8 cellular contexts compared by ENCODE assay signal in the genomic region with DNA sequence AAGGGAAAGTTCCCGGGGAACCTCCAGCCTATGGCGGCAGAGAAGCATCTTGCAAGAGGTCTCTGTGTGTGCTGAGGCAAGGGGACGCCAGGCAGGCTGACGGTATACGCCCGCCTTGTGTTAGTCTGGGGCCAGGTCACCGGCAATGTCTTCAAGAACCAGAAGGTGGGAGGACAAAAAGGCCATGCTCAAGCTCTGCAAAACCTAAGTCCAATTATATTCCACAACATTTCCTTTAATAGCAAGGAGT. TPM values are rescaled to one million over a fixed set of nuclear protein-coding genes. Genes with fewer than 3 reads are reported as not detected.
DNase-seq lines count a peak whose midpoint lies in the region; ATAC-seq, FAIRE-seq and TF ChIP-seq lines count a peak whose summit lies in the region.

No MANE protein-coding gene starts in this region.

- WGBS in heart left ventricle, 4 donors, result 0% methylated on average over 7 of the region's 7 CpGs

- no peaks in the 10 kb centered on the region for H3K9me1 ChIP-seq in keratinocyte (ENCODE audit: control insufficient read depth, extremely low read depth, insufficient read depth, low read length)

- dilution Hi-C loops in keratinocyte (cut with MboI; ENCODE audit: extremely low pct_ligation_motif_present, low sequenced_read_pairs), result no loop called here

- H3K4me3 ChIP-seq in heart left ventricle, result peak overlapping the region; percentile 66 to 100 (median 84)
- peak overlapping the region; percentile 82 to 94 (median 91) for H3K4me3 ChIP-seq in keratinocyte (ENCODE audit: control insufficient read depth in 2 of 3, extremely low read depth in 1 of 3, insufficient read depth in 2 of 3, low read depth in 1 of 3, low read length in 3 of 3)
- H3K4me3 ChIP-seq in tibial artery, result peak overlapping the region; percentile 90 to 91

- FAIRE-seq in keratinocyte (lab: Jason Lieb, UNC) (no peak), D721Med (lab: Jason Lieb, UNC) (no peak)

- TF ChIP-seq CTCF in heart left ventricle (IDR thresholded peaks at IDR 0.05), result no peak
- no peak for TF ChIP-seq CTCF in keratinocyte (optimal IDR thresholded peaks at IDR 0.05 in 1 of 3, IDR thresholded peaks at IDR 0.05 in 1 of 3, conservative IDR thresholded peaks at IDR 0.05 in 1 of 3; ENCODE audit: extremely low read depth in 1 of 3, insufficient read depth in 2 of 3, low read length in 3 of 3)
- TF ChIP-seq CTCF in tibial artery (IDR thresholded peaks at IDR 0.05), result no peak
- TF ChIP-seq CTCF in D721Med (IDR thresholded peaks at IDR 0.05; ENCODE audit: insufficient read depth, missing control alignments), result no peak

- peaks cover 73% of the 10 kb centered on the region for H3K79me2 ChIP-seq in keratinocyte (ENCODE audit: control insufficient read depth, insufficient read depth, low read length)

- POLR2A ChIA-PET in activated CD4-positive, alpha-beta memory T cell treated with anti-CD3 and anti-CD28 coated beads, Interleukin-2, amount 10 ng/mL, durations not matched to agents 7 days and 5 days (lab: Charles Lee), result interaction anchor here (0.8 to 3.5 kb wide), 35 partner anchors 10 to 800 kb away, joined by 3 to 43 read pairs (median 6); a partner anchor contains a TSS

- H3K4me1 ChIP-seq in heart left ventricle (peaks cover 3 to 37% (median 24%) of the 10 kb centered on the region in 12 donors), keratinocyte (ENCODE audit: control insufficient read depth, extremely low read depth, insufficient read depth, low read length) (peaks cover 11% of the 10 kb centered on the region), tibial artery (peaks cover 0 to 32% (median 23%) of the 10 kb centered on the region in 4 donors)

- intact Hi-C loops in heart left ventricle (cut with DNase I) (loop anchor here (1.0 to 10.0 kb wide), 15 partner anchors 21 to 381 kb away; a partner anchor contains a TSS), left cardiac atrium (cut with DNase I) (loop anchor here in 1 of 2 donors (2.0 kb wide), 1 partner anchor 41 kb away; a partner anchor contains a TSS), tibial artery (cut with DNase I; ENCODE audit: low total_unique reads) (loop anchor here (2.0 to 10.0 kb wide), 3 partner anchors 39 to 371 kb away; a partner anchor contains a TSS)

- H3K27me3 ChIP-seq in heart left ventricle, result no peaks in the 10 kb centered on the region
- H3K27me3 ChIP-seq in keratinocyte (ENCODE audit: control insufficient read depth, extremely low read depth, insufficient read depth, low read length), result no peaks in the 10 kb centered on the region
- H3K27me3 ChIP-seq in tibial artery, result no peaks in the 10 kb centered on the region

- peak overlapping the region; percentile 58 for H3K4me2 ChIP-seq in keratinocyte (ENCODE audit: control insufficient read depth, extremely low read depth, insufficient read depth, low read depth, low read length)

- H3K9me3 ChIP-seq in heart left ventricle, result no peaks in the 10 kb centered on the region
- no peaks in the 10 kb centered on the region for H3K9me3 ChIP-seq in keratinocyte (ENCODE audit: control insufficient read depth, low read depth, low read length)
- H3K9me3 ChIP-seq in tibial artery, result no peaks in the 10 kb centered on the region

- H3K4me1 Mint-ChIP-seq in activated CD4-positive, alpha-beta memory T cell treated with anti-CD3 and anti-CD28 coated beads, Interleukin-2, amount 10 ng/mL, durations not matched to agents 7 days and 5 days, result peaks cover 38% of the 10 kb centered on the region

- H3K36me3 Mint-ChIP-seq in activated CD4-positive, alpha-beta memory T cell treated with anti-CD3 and anti-CD28 coated beads, Interleukin-2, amount 10 ng/mL, durations not matched to agents 7 days and 5 days (ENCODE audit: low read depth), result peaks cover 40% of the 10 kb centered on the region

- no peaks in the 10 kb centered on the region for H3K27me3 Mint-ChIP-seq in activated CD4-positive, alpha-beta memory T cell treated with anti-CD3 and anti-CD28 coated beads, Interleukin-2, amount 10 ng/mL, durations not matched to agents 7 days and 5 days

- peak overlapping the region; percentile 92 for H3K9ac ChIP-seq in keratinocyte (ENCODE audit: control insufficient read depth, extremely low read depth, insufficient read depth, low read length)

- H3K36me3 ChIP-seq in heart left ventricle (peaks cover 0 to 31% (median 25%) of the 10 kb centered on the region in 9 donors), keratinocyte (ENCODE audit: control insufficient read depth in 2 of 2, extremely low read depth in 1 of 2, insufficient read depth in 2 of 2, low read length in 2 of 2) (peaks cover 9 to 14% of the 10 kb centered on the region in 2 experiments), tibial artery (peaks cover 18 to 27% (median 27%) of the 10 kb centered on the region in 3 donors)

- CTCF ChIA-PET in activated CD4-positive, alpha-beta memory T cell treated with anti-CD3 and anti-CD28 coated beads, Interleukin-2, amount 10 ng/mL, durations not matched to agents 7 days and 5 days (lab: Charles Lee), result interaction anchor here (0.6 to 2.7 kb wide), 14 partner anchors 9 to 795 kb away, joined by 3 to 18 read pairs (median 4); a partner anchor contains a TSS

- no peak for TF ChIP-seq POLR2A in heart left ventricle (IDR thresholded peaks at IDR 0.05)

- peak overlapping the region; percentile 46 for H2AFZ ChIP-seq in keratinocyte (ENCODE audit: control insufficient read depth, low read length)

- ATAC-seq in heart left ventricle (no peak), left cardiac atrium (no peak)

- no peaks in the 10 kb centered on the region for H3K9me3 Mint-ChIP-seq in activated CD4-positive, alpha-beta memory T cell treated with anti-CD3 and anti-CD28 coated beads, Interleukin-2, amount 10 ng/mL, durations not matched to agents 7 days and 5 days

- H3K27ac ChIP-seq in heart left ventricle (peak overlapping the region; percentile 87 to 99 (median 96)), keratinocyte (ENCODE audit: control insufficient read depth, insufficient read depth, low read length) (peak overlapping the region; percentile 84), tibial artery (peak overlapping the region; percentile 89 to 95)

- no peaks in the 10 kb centered on the region for H4K20me1 ChIP-seq in keratinocyte (ENCODE audit: control insufficient read depth, extremely low read depth, insufficient read depth, low read length)

- peak overlapping the region; percentile 93 for H3K27ac Mint-ChIP-seq in activated CD4-positive, alpha-beta memory T cell treated with anti-CD3 and anti-CD28 coated beads, Interleukin-2, amount 10 ng/mL, durations not matched to agents 7 days and 5 days

- H3K4me3 Mint-ChIP-seq in activated CD4-positive, alpha-beta memory T cell treated with anti-CD3 and anti-CD28 coated beads, Interleukin-2, amount 10 ng/mL, durations not matched to agents 7 days and 5 days, result peak overlapping the region; percentile 96

- no peak for DNase-seq in heart left ventricle
- no peak for DNase-seq in left cardiac atrium
- DNase-seq in activated CD4-positive, alpha-beta memory T cell treated with anti-CD3 and anti-CD28 coated beads, Interleukin-2, amount 10 ng/mL, durations not matched to agents 7 days and 5 days, result no peak
- no peak for DNase-seq in keratinocyte (ENCODE audit: low read depth, low spot score)
- no peak for DNase-seq in tibial artery
- DNase-seq in middle frontal gyrus (ENCODE audit: extremely low spot score, low spot score), result no peak
- DNase-seq in D721Med (ENCODE audit: insufficient read length, low spot score), result no peak
- DNase-seq in NCI-H1930 (lab: John Stamatoyannopoulos, UW), result no peak

RNA-seq across cellular contexts. Expression of a gene that starts 0.3 kb away (rescaled TPM):
- total RNA-seq in heart left ventricle (10 to 100 TPM in 2 of 9 donors, 1 to 10 TPM in 7; 3.5 to 11.4 (median 5.8) TPM), left cardiac atrium (1 to 10 TPM; 5.5 to 6.6 TPM)
- polyA plus RNA-seq in heart left ventricle (1 to 10 TPM; 6.6 to 9.8 TPM), keratinocyte (5.5 to 9.4 TPM (median 8.3 TPM) in 3 replicates)
- 10 to 100 TPM; 13.9 to 17.4 TPM for total RNA-seq in activated CD4-positive, alpha-beta memory T cell treated with anti-CD3 and anti-CD28 coated beads, Interleukin-2, amount 10 ng/mL, durations not matched to agents 7 days and 5 days
- 3.1 TPM for polyA plus RNA-seq in keratinocyte (2011; ENCODE audit: low read depth)
- 5.9 and 11.3 TPM in 2 replicates for polyA plus RNA-seq in keratinocyte (2011; cell fraction: cytosol; rRNA removed)
- 7.9 and 12.8 TPM in 2 replicates for polyA plus RNA-seq in keratinocyte (2011; cell fraction: nucleus; rRNA removed)
- 4.5 and 12.3 TPM in 2 replicates for polyA plus RNA-seq in keratinocyte (2012; ENCODE audit: low replicate concordance)
- polyA minus RNA-seq in keratinocyte, result 5.4 to 9.5 TPM (median 5.5 TPM) in 3 replicates
- 20.7 TPM for polyA minus RNA-seq in keratinocyte (2011; cell fraction: cytosol; rRNA and poly(A)+ RNA removed)
- polyA minus RNA-seq in keratinocyte (2011; cell fraction: nucleus; rRNA and poly(A)+ RNA removed), result 12.0 and 13.3 TPM in 2 replicates

RNA-seq across cellular contexts. Expression of a gene that starts 0.5 kb away (rescaled TPM):
- total RNA-seq in heart left ventricle, result 10 to 100 TPM in 6 of 9 donors, 1 to 10 TPM in 3; 8.3 to 15.5 (median 10.3) TPM
- 1 to 10 TPM; 6.4 to 7.6 TPM for polyA plus RNA-seq in heart left ventricle
- total RNA-seq in left cardiac atrium, result 1 to 10 TPM; 7.6 to 8.2 TPM
- 10 to 100 TPM; 31.9 to 32.1 TPM for total RNA-seq in activated CD4-positive, alpha-beta memory T cell treated with anti-CD3 and anti-CD28 coated beads, Interleukin-2, amount 10 ng/mL, durations not matched to agents 7 days and 5 days
- polyA plus RNA-seq in keratinocyte, result 2.5 to 4.3 TPM (median 2.7 TPM) in 3 replicates
- polyA plus RNA-seq in keratinocyte (2011; ENCODE audit: low read depth), result 2.2 TPM
- 1.6 and 2.7 TPM in 2 replicates for polyA plus RNA-seq in keratinocyte (2011; cell fraction: cytosol; rRNA removed)
- polyA plus RNA-seq in keratinocyte (2011; cell fraction: nucleus; rRNA removed), result 10.6 and 15.0 TPM in 2 replicates
- polyA plus RNA-seq in keratinocyte (2012; ENCODE audit: low replicate concordance), result 4.9 and 5.4 TPM in 2 replicates
- 5.8 to 38.2 TPM (median 8.7 TPM) in 3 replicates for polyA minus RNA-seq in keratinocyte
- 6.5 TPM for polyA minus RNA-seq in keratinocyte (2011; cell fraction: cytosol; rRNA and poly(A)+ RNA removed)
- polyA minus RNA-seq in keratinocyte (2011; cell fraction: nucleus; rRNA and poly(A)+ RNA removed), result 16.4 and 18.3 TPM in 2 replicates

RNA-seq across cellular contexts. Expression of a gene that starts 15.0 kb away (rescaled TPM):
- total RNA-seq in heart left ventricle (1 to 10 TPM in 1 of 9 donors, under 1 TPM in 8; 0.16 to 1.4 (median 0.44) TPM), left cardiac atrium (1 to 10 TPM in 1 of 2 donors, under 1 TPM in 1; 0.71 to 1.1 TPM)
- polyA plus RNA-seq in heart left ventricle (under 1 TPM; 0.80 to 0.84 TPM), keratinocyte (0.50 to 1.2 TPM (median 0.97 TPM) in 3 replicates)
- 1 to 10 TPM; 4.7 to 4.9 TPM for total RNA-seq in activated CD4-positive, alpha-beta memory T cell treated with anti-CD3 and anti-CD28 coated beads, Interleukin-2, amount 10 ng/mL, durations not matched to agents 7 days and 5 days
- 0.15 TPM for polyA plus RNA-seq in keratinocyte (2011; ENCODE audit: low read depth)
- polyA plus RNA-seq in keratinocyte (2011; cell fraction: cytosol; rRNA removed), result 0.06 and 0.30 TPM in 2 replicates
- polyA plus RNA-seq in keratinocyte (2011; cell fraction: nucleus; rRNA removed), result 6.4 and 8.1 TPM in 2 replicates
- polyA plus RNA-seq in keratinocyte (2012; ENCODE audit: low replicate concordance), result 0.29 and 0.71 TPM in 2 replicates
- polyA minus RNA-seq in keratinocyte, result 0.90 to 1.2 TPM (median 0.92 TPM) in 3 replicates
- polyA minus RNA-seq in keratinocyte (2011; cell fraction: cytosol; rRNA and poly(A)+ RNA removed), result not detected
- 0.95 and 1.2 TPM in 2 replicates for polyA minus RNA-seq in keratinocyte (2011; cell fraction: nucleus; rRNA and poly(A)+ RNA removed)

RNA-seq across cellular contexts. Expression of a gene that starts 20.8 kb away (rescaled TPM):
- total RNA-seq in heart left ventricle (10 to 100 TPM; 25.9 to 63.1 (median 42.0) TPM), left cardiac atrium (10 to 100 TPM; 47.1 to 53.2 TPM)
- polyA plus RNA-seq in heart left ventricle (100 to 1,000 TPM in 1 of 2 donors, 10 to 100 TPM in 1; 40.2 to 134 TPM), keratinocyte (73.6 to 118 TPM (median 96.1 TPM) in 3 replicates)
- total RNA-seq in activated CD4-positive, alpha-beta memory T cell treated with anti-CD3 and anti-CD28 coated beads, Interleukin-2, amount 10 ng/mL, durations not matched to agents 7 days and 5 days, result 10 to 100 TPM; 66.0 to 66.1 TPM
- 4.4 TPM for polyA plus RNA-seq in keratinocyte (2011; ENCODE audit: low read depth)
- 92.3 and 99.5 TPM in 2 replicates for polyA plus RNA-seq in keratinocyte (2011; cell fraction: cytosol; rRNA removed)
- 65.3 and 73.1 TPM in 2 replicates for polyA plus RNA-seq in keratinocyte (2011; cell fraction: nucleus; rRNA removed)
- polyA plus RNA-seq in keratinocyte (2012; ENCODE audit: low replicate concordance), result 66.2 and 66.8 TPM in 2 replicates
- 70.2 to 111 TPM (median 76.4 TPM) in 3 replicates for polyA minus RNA-seq in keratinocyte
- 56.4 TPM for polyA minus RNA-seq in keratinocyte (2011; cell fraction: cytosol; rRNA and poly(A)+ RNA removed)
- polyA minus RNA-seq in keratinocyte (2011; cell fraction: nucleus; rRNA and poly(A)+ RNA removed), result 16.5 and 21.4 TPM in 2 replicates

RNA-seq across cellular contexts. Expression of a gene that starts 34.4 kb away (rescaled TPM):
- 100 to 1,000 TPM in 2 of 9 donors, 10 to 100 TPM in 7; 61.9 to 134 (median 70.0) TPM for total RNA-seq in heart left ventricle
- polyA plus RNA-seq in heart left ventricle, result 10 to 100 TPM; 42.6 to 57.4 TPM
- 10 to 100 TPM; 43.4 to 46.4 TPM for total RNA-seq in left cardiac atrium
- 10 to 100 TPM; 32.9 to 34.4 TPM for total RNA-seq in activated CD4-positive, alpha-beta memory T cell treated with anti-CD3 and anti-CD28 coated beads, Interleukin-2, amount 10 ng/mL, durations not matched to agents 7 days and 5 days
- 17.2 to 35.7 TPM (median 19.9 TPM) in 3 replicates for polyA plus RNA-seq in keratinocyte
- polyA plus RNA-seq in keratinocyte (2011; ENCODE audit: low read depth), result 6.6 TPM
- 20.0 and 36.7 TPM in 2 replicates for polyA plus RNA-seq in keratinocyte (2011; cell fraction: cytosol; rRNA removed)
- 16.4 and 20.7 TPM in 2 replicates for polyA plus RNA-seq in keratinocyte (2011; cell fraction: nucleus; rRNA removed)
- polyA plus RNA-seq in keratinocyte (2012; ENCODE audit: low replicate concordance), result 30.4 and 38.5 TPM in 2 replicates
- 15.3 to 56.4 TPM (median 16.2 TPM) in 3 replicates for polyA minus RNA-seq in keratinocyte
- 32.4 TPM for polyA minus RNA-seq in keratinocyte (2011; cell fraction: cytosol; rRNA and poly(A)+ RNA removed)
- 7.4 and 9.0 TPM in 2 replicates for polyA minus RNA-seq in keratinocyte (2011; cell fraction: nucleus; rRNA and poly(A)+ RNA removed)
